1 cellular context compared by ENCODE assay signal in genomic region chr2:239144713-239144999, GRCh38.
TF ChIP-seq lines count a peak whose summit lies in the region.

No MANE protein-coding gene starts in this region.

TF ChIP-seq in HepG2, 621 proteins besides CTCF, POLR2A, EP300 and RAD21 (continued from another document):
- TF ChIP-seq ZSCAN29 (CRISPR knock-in tag; conservative IDR thresholded peaks at IDR 0.05) (no peak), ZNF407 (CRISPR knock-in tag; IDR thresholded peaks at IDR 0.05; ENCODE audit: not compliant biosample characterization) (no peak), ZNF441 (CRISPR knock-in tag; IDR thresholded peaks at IDR 0.05; ENCODE audit: borderline replicate concordance) (0 out of 2 replicates have a peak, but pooled peaks have one; percentile 20), THAP9 (CRISPR knock-in tag; IDR thresholded peaks at IDR 0.05; ENCODE audit: borderline replicate concordance) (no peak), ELF4 (CRISPR knock-in tag; IDR thresholded peaks at IDR 0.05; ENCODE audit: borderline replicate concordance) (no peak), FOXA3 (CRISPR knock-in tag; IDR thresholded peaks at IDR 0.05) (peak; percentile 49)
TF ChIP-seq in HepG2: peak in this region for 9.
